Comparison of ENCODE assay signal across 1 cellular context in the genomic region with DNA sequence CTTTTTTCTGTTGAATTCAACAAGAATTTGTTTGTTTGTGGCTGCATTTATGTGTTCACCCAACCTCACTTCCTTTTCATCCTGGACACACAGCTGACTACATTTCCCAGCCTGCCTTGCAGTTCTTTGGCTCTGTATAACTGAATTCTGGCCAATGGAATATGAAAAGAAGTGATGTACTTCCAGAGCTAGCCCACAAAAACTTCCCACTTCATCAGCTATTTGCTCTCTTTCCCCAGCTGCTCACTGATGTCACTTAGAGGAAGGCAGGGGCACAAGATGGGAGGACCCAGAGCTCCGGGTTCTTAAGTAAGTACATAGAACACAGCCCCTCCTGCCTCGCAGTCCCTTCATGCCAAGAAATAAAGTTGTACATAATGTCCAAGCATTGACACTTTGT.
TF ChIP-seq lines count a peak whose summit lies in the region.

No MANE protein-coding gene starts in this region.

TF ChIP-seq in K562, 482 proteins besides CTCF, POLR2A, EP300 and RAD21 (continued from another document):
- TF ChIP-seq, protein P1, sequence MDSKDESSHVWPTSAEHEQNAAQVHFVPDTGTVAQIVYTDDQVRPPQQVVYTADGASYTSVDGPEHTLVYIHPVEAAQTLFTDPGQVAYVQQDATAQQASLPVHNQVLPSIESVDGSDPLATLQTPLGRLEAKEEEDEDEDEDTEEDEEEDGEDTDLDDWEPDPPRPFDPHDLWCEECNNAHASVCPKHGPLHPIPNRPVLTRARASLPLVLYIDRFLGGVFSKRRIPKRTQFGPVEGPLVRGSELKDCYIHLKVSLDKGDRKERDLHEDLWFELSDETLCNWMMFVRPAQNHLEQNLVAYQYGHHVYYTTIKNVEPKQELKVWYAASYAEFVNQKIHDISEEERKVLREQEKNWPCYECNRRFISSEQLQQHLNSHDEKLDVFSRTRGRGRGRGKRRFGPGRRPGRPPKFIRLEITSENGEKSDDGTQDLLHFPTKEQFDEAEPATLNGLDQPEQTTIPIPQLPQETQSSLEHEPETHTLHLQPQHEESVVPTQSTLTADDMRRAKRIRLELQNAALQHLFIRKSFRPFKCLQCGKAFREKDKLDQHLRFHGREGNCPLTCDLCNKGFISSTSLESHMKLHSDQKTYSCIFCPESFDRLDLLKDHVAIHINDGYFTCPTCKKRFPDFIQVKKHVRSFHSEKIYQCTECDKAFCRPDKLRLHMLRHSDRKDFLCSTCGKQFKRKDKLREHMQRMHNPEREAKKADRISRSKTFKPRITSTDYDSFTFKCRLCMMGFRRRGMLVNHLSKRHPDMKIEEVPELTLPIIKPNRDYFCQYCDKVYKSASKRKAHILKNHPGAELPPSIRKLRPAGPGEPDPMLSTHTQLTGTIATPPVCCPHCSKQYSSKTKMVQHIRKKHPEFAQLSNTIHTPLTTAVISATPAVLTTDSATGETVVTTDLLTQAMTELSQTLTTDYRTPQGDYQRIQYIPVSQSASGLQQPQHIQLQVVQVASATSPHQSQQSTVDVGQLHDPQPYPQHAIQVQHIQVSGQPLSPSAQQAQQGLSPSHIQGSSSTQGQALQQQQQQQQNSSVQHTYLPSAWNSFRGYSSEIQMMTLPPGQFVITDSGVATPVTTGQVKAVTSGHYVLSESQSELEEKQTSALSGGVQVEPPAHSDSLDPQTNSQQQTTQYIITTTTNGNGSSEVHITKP (IDR thresholded peaks at IDR 0.05; ENCODE audit: partially characterized antibody): no peak
- TF ChIP-seq TRIM28 (IDR thresholded peaks at IDR 0.05): no peak
- TF ChIP-seq POLR3A (IDR thresholded peaks at IDR 0.05; ENCODE audit: borderline replicate concordance, extremely low read depth, insufficient read depth, insufficient read length): no peak
- TF ChIP-seq POLR2AphosphoS2 (IDR thresholded peaks at IDR 0.05; ENCODE audit: low read length): no peak
- TF ChIP-seq, protein P2, sequence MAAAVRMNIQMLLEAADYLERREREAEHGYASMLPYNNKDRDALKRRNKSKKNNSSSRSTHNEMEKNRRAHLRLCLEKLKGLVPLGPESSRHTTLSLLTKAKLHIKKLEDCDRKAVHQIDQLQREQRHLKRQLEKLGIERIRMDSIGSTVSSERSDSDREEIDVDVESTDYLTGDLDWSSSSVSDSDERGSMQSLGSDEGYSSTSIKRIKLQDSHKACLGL (CRISPR knock-in tag; IDR thresholded peaks at IDR 0.05; ENCODE audit: borderline replicate concordance, poor library complexity, severe bottlenecking): no peak
- TF ChIP-seq CXXC5 (CRISPR knock-in tag; IDR thresholded peaks at IDR 0.05): no peak
- no peak for TF ChIP-seq SMAD3 (CRISPR knock-in tag; conservative IDR thresholded peaks at IDR 0.05)
- TF ChIP-seq, protein P3, sequence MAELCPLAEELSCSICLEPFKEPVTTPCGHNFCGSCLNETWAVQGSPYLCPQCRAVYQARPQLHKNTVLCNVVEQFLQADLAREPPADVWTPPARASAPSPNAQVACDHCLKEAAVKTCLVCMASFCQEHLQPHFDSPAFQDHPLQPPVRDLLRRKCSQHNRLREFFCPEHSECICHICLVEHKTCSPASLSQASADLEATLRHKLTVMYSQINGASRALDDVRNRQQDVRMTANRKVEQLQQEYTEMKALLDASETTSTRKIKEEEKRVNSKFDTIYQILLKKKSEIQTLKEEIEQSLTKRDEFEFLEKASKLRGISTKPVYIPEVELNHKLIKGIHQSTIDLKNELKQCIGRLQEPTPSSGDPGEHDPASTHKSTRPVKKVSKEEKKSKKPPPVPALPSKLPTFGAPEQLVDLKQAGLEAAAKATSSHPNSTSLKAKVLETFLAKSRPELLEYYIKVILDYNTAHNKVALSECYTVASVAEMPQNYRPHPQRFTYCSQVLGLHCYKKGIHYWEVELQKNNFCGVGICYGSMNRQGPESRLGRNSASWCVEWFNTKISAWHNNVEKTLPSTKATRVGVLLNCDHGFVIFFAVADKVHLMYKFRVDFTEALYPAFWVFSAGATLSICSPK (IDR thresholded peaks at IDR 0.05; ENCODE audit: borderline replicate concordance): no peak
- no peak for TF ChIP-seq RHOXF2B (CRISPR knock-in tag; conservative IDR thresholded peaks at IDR 0.05)
- no peak for TF ChIP-seq KDM1A (IDR thresholded peaks at IDR 0.05)
- no peak for TF ChIP-seq KLF1 (tag; IDR thresholded peaks at IDR 0.05)
- no peak for TF ChIP-seq DMBX1 (CRISPR knock-in tag; IDR thresholded peaks at IDR 0.05; ENCODE audit: borderline replicate concordance)
- TF ChIP-seq, protein P4, sequence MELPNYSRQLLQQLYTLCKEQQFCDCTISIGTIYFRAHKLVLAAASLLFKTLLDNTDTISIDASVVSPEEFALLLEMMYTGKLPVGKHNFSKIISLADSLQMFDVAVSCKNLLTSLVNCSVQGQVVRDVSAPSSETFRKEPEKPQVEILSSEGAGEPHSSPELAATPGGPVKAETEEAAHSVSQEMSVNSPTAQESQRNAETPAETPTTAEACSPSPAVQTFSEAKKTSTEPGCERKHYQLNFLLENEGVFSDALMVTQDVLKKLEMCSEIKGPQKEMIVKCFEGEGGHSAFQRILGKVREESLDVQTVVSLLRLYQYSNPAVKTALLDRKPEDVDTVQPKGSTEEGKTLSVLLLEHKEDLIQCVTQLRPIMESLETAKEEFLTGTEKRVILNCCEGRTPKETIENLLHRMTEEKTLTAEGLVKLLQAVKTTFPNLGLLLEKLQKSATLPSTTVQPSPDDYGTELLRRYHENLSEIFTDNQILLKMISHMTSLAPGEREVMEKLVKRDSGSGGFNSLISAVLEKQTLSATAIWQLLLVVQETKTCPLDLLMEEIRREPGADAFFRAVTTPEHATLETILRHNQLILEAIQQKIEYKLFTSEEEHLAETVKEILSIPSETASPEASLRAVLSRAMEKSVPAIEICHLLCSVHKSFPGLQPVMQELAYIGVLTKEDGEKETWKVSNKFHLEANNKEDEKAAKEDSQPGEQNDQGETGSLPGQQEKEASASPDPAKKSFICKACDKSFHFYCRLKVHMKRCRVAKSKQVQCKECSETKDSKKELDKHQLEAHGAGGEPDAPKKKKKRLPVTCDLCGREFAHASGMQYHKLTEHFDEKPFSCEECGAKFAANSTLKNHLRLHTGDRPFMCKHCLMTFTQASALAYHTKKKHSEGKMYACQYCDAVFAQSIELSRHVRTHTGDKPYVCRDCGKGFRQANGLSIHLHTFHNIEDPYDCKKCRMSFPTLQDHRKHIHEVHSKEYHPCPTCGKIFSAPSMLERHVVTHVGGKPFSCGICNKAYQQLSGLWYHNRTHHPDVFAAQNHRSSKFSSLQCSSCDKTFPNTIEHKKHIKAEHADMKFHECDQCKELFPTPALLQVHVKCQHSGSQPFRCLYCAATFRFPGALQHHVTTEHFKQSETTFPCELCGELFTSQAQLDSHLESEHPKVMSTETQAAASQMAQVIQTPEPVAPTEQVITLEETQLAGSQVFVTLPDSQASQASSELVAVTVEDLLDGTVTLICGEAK (IDR thresholded peaks at IDR 0.05): peak; percentile 71
- TF ChIP-seq, protein P4 (CRISPR knock-in tag; IDR thresholded peaks at IDR 0.05): no peak
- no peak for TF ChIP-seq CREM (IDR thresholded peaks at IDR 0.05; ENCODE audit: low read depth)
- no peak for TF ChIP-seq MTA2 (IDR thresholded peaks at IDR 0.05; ENCODE audit: low read depth)
- TF ChIP-seq ATF1 (CRISPR knock-in tag; IDR thresholded peaks at IDR 0.05): no peak
- peak; percentile 10; the same call in 1 of the 2 replicates for TF ChIP-seq ATF1 (tag; IDR thresholded peaks at IDR 0.05)
- no peak for TF ChIP-seq POU5F1 (IDR thresholded peaks at IDR 0.05; ENCODE audit: borderline replicate concordance, low read depth, low read length, partially characterized antibody)
- TF ChIP-seq CEBPB (tag; IDR thresholded peaks at IDR 0.05): no peak
- TF ChIP-seq, protein P5, sequence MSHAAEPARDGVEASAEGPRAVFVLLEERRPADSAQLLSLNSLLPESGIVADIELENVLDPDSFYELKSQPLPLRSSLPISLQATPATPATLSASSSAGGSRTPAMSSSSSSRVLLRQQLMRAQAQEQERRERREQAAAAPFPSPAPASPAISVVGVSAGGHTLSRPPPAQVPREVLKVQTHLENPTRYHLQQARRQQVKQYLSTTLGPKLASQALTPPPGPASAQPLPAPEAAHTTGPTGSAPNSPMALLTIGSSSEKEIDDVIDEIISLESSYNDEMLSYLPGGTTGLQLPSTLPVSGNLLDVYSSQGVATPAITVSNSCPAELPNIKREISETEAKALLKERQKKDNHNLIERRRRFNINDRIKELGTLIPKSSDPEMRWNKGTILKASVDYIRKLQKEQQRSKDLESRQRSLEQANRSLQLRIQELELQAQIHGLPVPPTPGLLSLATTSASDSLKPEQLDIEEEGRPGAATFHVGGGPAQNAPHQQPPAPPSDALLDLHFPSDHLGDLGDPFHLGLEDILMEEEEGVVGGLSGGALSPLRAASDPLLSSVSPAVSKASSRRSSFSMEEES (CRISPR knock-in tag; IDR thresholded peaks at IDR 0.05): no peak
- TF ChIP-seq ZNF232 (CRISPR knock-in tag; IDR thresholded peaks at IDR 0.05): no peak
- TF ChIP-seq, protein P6, sequence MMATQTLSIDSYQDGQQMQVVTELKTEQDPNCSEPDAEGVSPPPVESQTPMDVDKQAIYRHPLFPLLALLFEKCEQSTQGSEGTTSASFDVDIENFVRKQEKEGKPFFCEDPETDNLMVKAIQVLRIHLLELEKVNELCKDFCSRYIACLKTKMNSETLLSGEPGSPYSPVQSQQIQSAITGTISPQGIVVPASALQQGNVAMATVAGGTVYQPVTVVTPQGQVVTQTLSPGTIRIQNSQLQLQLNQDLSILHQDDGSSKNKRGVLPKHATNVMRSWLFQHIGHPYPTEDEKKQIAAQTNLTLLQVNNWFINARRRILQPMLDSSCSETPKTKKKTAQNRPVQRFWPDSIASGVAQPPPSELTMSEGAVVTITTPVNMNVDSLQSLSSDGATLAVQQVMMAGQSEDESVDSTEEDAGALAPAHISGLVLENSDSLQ (IDR thresholded peaks at IDR 0.05): no peak
- TF ChIP-seq MAFK (IDR thresholded peaks at IDR 0.05; ENCODE audit: low read length): no peak
- peak; percentile 77 for TF ChIP-seq HCFC1 (IDR thresholded peaks at IDR 0.05; ENCODE audit: low read depth, low read length)
